Comparison of ENCODE assay signal across 1 cellular context in the genomic region with DNA sequence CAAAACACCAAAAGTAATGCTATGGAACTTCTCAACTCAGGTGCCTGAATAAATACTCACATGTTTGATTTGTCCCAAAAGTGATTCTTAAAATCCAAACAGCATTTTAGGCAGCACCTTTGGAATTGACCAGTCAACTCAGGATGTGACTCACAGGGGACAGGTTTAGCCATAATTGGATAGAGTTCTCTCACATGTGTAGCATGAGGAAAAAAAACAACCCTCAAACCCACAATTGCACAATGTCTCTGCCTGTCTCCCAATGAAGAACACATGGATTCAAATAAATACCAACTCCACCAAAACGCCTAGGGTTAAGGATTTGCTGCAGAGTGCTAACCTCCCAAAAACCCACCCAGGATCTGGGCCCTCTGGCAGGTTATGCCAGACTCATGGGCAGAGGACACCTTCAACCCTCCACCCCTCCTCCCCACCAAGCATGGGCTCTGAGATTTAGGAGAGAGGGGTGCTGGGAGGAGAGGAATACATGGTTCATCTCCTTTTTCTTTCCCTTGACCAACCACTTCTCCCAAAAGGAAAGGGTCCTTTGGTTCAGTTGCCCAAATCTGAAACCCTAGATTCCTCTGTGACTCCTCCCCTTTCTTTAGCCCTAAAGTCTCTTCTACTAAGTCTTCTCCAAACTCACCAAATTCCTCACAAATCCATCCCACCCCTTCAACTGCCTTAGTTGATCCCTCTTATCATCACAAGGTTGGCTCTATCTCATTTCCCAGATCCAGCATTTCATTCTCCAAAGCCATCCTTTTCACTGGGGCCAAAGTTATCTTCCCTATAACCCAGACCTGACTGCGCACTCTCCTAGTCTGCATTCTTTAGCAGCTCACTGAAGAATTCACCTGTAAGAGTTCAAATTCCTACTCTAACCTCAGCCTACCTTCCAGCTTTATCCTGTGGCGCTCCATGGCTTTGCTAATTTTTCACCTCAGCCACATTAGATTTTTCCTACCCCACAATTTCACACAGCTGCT.
TF ChIP-seq lines count a peak whose summit lies in the region.

No MANE protein-coding gene starts in this region.

TF ChIP-seq in GM23338, 12 proteins besides CTCF, POLR2A, EP300 and RAD21 (continued from another document):
- TF ChIP-seq POLR2AphosphoS5 (IDR thresholded peaks at IDR 0.05; ENCODE audit: low read depth) (no peak), REST (IDR thresholded peaks at IDR 0.05; ENCODE audit: unreplicated experiment) (no peak), EZH2phosphoT487 (IDR thresholded peaks at IDR 0.05; ENCODE audit: unreplicated experiment) (no peak)
- TF ChIP-seq, protein P1, sequence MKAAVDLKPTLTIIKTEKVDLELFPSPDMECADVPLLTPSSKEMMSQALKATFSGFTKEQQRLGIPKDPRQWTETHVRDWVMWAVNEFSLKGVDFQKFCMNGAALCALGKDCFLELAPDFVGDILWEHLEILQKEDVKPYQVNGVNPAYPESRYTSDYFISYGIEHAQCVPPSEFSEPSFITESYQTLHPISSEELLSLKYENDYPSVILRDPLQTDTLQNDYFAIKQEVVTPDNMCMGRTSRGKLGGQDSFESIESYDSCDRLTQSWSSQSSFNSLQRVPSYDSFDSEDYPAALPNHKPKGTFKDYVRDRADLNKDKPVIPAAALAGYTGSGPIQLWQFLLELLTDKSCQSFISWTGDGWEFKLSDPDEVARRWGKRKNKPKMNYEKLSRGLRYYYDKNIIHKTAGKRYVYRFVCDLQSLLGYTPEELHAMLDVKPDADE (IDR thresholded peaks at IDR 0.05) = no peak
TF ChIP-seq in GM23338: peak in this region for 0.
